8 cellular contexts compared by ENCODE assay signal in genomic region chr6:75747985-75748742, GRCh38. TPM values are rescaled to one million over a fixed set of nuclear protein-coding genes. Genes with fewer than 3 reads are reported as not detected.
DNase-seq lines count a peak whose midpoint lies in the region; ATAC-seq, FAIRE-seq and TF ChIP-seq lines count a peak whose summit lies in the region.

No MANE protein-coding gene starts in this region.

- H3K4me1 ChIP-seq in ES-I3 (ENCODE audit: insufficient read depth, low read length) (no peaks in the 10 kb centered on the region), adipocyte (ENCODE audit: control insufficient read depth, insufficient read depth, low read length) (peaks cover 4% of the 10 kb centered on the region), keratinocyte (ENCODE audit: control insufficient read depth, extremely low read depth, insufficient read depth, low read length) (peaks cover 27% of the 10 kb centered on the region)

- H3K27me3 ChIP-seq in adipocyte (replicated peaks; ENCODE audit: control insufficient read depth, insufficient read depth, low read length), result no peaks in the 10 kb centered on the region
- H3K27me3 ChIP-seq in keratinocyte (ENCODE audit: control insufficient read depth, extremely low read depth, insufficient read depth, low read length), result no peaks in the 10 kb centered on the region

- peaks cover 35% of the 10 kb centered on the region for H3K79me2 ChIP-seq in keratinocyte (ENCODE audit: control insufficient read depth, insufficient read depth, low read length)

- dilution Hi-C loops in keratinocyte (cut with MboI; ENCODE audit: extremely low pct_ligation_motif_present, low sequenced_read_pairs), result no loop called here

- peak overlapping the region; percentile 86 for H3K9ac ChIP-seq in ES-I3 (ENCODE audit: low read depth, low read length)
- H3K9ac ChIP-seq in adipocyte (ENCODE audit: low read length), result peak overlapping the region; percentile 95
- peak overlapping the region; percentile 96 for H3K9ac ChIP-seq in keratinocyte (ENCODE audit: control insufficient read depth, extremely low read depth, insufficient read depth, low read length)

- ATAC-seq in HG03460 (IDR thresholded peaks at IDR 0.05; ENCODE audit: unreplicated experiment) (peak; percentile 3), HG02623 (IDR thresholded peaks at IDR 0.05; ENCODE audit: unreplicated experiment) (no peak), HG03045 (IDR thresholded peaks at IDR 0.05; ENCODE audit: unreplicated experiment) (no peak)

- H3K4me2 ChIP-seq in keratinocyte (ENCODE audit: control insufficient read depth, extremely low read depth, insufficient read depth, low read depth, low read length), result peak overlapping the region; percentile 92

- no peaks in the 10 kb centered on the region for H4K20me1 ChIP-seq in keratinocyte (ENCODE audit: control insufficient read depth, extremely low read depth, insufficient read depth, low read length)

- DNase-seq in adipocyte (ENCODE audit: low read depth) (no peak), keratinocyte (ENCODE audit: low read depth, low spot score) (no peak), GM13977 (ENCODE audit: low spot score) (no peak)

- H3K9me1 ChIP-seq in keratinocyte (ENCODE audit: control insufficient read depth, extremely low read depth, insufficient read depth, low read length), result no peaks in the 10 kb centered on the region

- H2AFZ ChIP-seq in keratinocyte (ENCODE audit: control insufficient read depth, low read length), result peak overlapping the region; percentile 99

- H3K9me3 ChIP-seq in ES-I3 (ENCODE audit: control insufficient read depth, insufficient read depth, low read length), result no peaks in the 10 kb centered on the region
- H3K9me3 ChIP-seq in adipocyte (ENCODE audit: control insufficient read depth, low read length), result no peaks in the 10 kb centered on the region
- no peaks in the 10 kb centered on the region for H3K9me3 ChIP-seq in keratinocyte (ENCODE audit: control insufficient read depth, low read depth, low read length)

- in situ Hi-C loops in GM13977 (cut with MboI; ENCODE audit: low pct_unique_long_range_greater_than_20kb, low sequenced_read_pairs, unreplicated experiment), result no loop called here

- H3K27ac ChIP-seq in keratinocyte (ENCODE audit: control insufficient read depth, insufficient read depth, low read length) (peak overlapping the region; percentile 89), temporal lobe (ENCODE audit: low read depth, low read length) (peak overlapping the region; percentile 80)

- H3K4me3 ChIP-seq in adipocyte (ENCODE audit: low read length) (peak overlapping the region; percentile 95), keratinocyte (ENCODE audit: control insufficient read depth in 2 of 3, extremely low read depth in 1 of 3, insufficient read depth in 2 of 3, low read depth in 1 of 3, low read length in 3 of 3) (peak overlapping the region; percentile 68 to 88 (median 87))

- FAIRE-seq in keratinocyte (lab: Jason Lieb, UNC), result peak; percentile 26

- TF ChIP-seq CTCF in keratinocyte (optimal IDR thresholded peaks at IDR 0.05 in 1 of 3, IDR thresholded peaks at IDR 0.05 in 1 of 3, conservative IDR thresholded peaks at IDR 0.05 in 1 of 3; ENCODE audit: extremely low read depth in 1 of 3, insufficient read depth in 2 of 3, low read length in 3 of 3) (no peak), GM13977 (IDR thresholded peaks at IDR 0.05; ENCODE audit: extremely low read depth, insufficient read depth, missing control alignments) (no peak)

- no peaks in the 10 kb centered on the region for H3K36me3 ChIP-seq in ES-I3 (ENCODE audit: insufficient read depth, low read length)
- H3K36me3 ChIP-seq in adipocyte (ENCODE audit: control insufficient read depth, insufficient read depth, low read length, severe bottlenecking), result no peaks in the 10 kb centered on the region
- H3K36me3 ChIP-seq in keratinocyte (ENCODE audit: control insufficient read depth in 2 of 2, extremely low read depth in 1 of 2, insufficient read depth in 2 of 2, low read length in 2 of 2), result no peaks in the 10 kb centered on the region

RNA-seq across cellular contexts. Expression of gene MYO6, which starts 0.9 kb away (rescaled TPM):
- polyA plus RNA-seq in keratinocyte, result 16.2 to 24.5 TPM (median 20.5 TPM) in 3 replicates
- 69.8 TPM for polyA plus RNA-seq in keratinocyte (2011; ENCODE audit: low read depth)
- 12.1 and 20.2 TPM in 2 replicates for polyA plus RNA-seq in keratinocyte (2011; cell fraction: cytosol; rRNA removed)
- 37.3 and 51.3 TPM in 2 replicates for polyA plus RNA-seq in keratinocyte (2011; cell fraction: nucleus; rRNA removed)
- polyA plus RNA-seq in keratinocyte (2012; ENCODE audit: low replicate concordance), result 29.1 and 41.2 TPM in 2 replicates
- 5.7 to 29.6 TPM (median 15.6 TPM) in 3 replicates for polyA minus RNA-seq in keratinocyte
- 14.0 TPM for polyA minus RNA-seq in keratinocyte (2011; cell fraction: cytosol; rRNA and poly(A)+ RNA removed)
- polyA minus RNA-seq in keratinocyte (2011; cell fraction: nucleus; rRNA and poly(A)+ RNA removed), result 25.4 and 52.7 TPM in 2 replicates
- 20.9 TPM for total RNA-seq in temporal lobe
